In the genomic region with DNA sequence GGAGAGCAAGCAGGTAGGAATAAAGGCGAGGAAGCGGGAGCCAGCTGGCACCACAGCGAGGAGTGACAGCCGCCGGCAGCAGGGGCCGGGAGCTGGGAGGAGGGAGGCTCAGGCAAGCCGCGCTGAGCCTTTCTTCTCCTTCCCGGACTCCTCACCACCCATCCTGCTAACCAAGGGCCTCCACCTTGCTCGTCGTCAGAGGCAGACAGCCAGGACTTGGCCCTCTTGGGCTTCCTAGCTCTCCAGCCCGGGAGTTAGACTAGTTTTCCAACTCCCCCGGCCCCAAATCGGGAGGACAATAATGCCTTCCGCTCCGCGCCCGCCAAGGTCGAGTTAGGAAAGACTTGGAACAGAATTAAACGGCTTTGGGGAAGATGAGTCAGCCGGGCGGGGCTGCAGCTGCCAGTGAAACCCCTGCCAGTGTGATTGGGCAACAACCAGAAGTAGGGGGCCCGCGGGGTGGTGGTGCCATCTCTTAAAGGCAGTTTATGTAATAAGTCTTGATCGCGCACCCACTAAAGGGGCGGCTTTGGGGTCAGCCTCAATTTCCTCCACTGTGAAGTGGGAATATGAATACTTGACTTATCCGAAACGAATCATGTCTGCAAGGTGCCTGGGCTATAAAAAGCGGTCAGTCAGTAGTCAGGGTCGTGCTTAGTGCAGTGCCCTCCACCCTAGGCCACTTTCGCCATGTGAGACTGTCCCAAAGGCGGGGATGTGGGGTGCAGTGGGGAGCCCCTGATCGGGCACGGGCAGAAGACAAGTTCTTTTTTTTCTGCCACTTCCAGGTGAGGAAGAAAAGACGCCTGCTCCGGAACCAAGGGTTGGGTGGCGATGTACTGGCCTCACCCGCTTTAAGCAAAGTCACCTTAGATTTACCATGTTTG, we compare ENCODE assay signal across 8 cellular contexts. TPM values are rescaled to one million over a fixed set of nuclear protein-coding genes. Genes with fewer than 3 reads are reported as not detected.
A peak's percentile ranks its signal among the peaks of the same experiment; 100 is the strongest.
DNase-seq lines count a peak whose midpoint lies in the region; ATAC-seq and TF ChIP-seq lines count a peak whose summit lies in the region.

No MANE protein-coding gene starts in this region.

- BruUV-seq in mammary epithelial cell (replicated peaks; lab: Mats Ljungman, UMichigan): no TSS peak

- no peak for ATAC-seq in GM19467 (IDR thresholded peaks at IDR 0.05; ENCODE audit: unreplicated experiment)
- no peak for ATAC-seq in GM21737 (IDR thresholded peaks at IDR 0.05; ENCODE audit: unreplicated experiment)

- TF ChIP-seq POLR2A in spleen (IDR thresholded peaks at IDR 0.05): no peak

- 15% methylated on average over 29 of the region's 39 CpGs for WGBS in mammary epithelial cell (ENCODE audit: low coverage, missing lambda C conversion rate)
- WGBS in spleen, 5 donors: 8 to 36% (median 14%) methylated on average over 24 to 39 of the region's 39 CpGs

- no peaks in the 10 kb centered on the region for H4K20me1 ChIP-seq in mammary epithelial cell (ENCODE audit: insufficient read depth, low read length)

- TF ChIP-seq CTCF in AG04450 (IDR thresholded peaks at IDR 0.05; ENCODE audit: low read depth, low read length): no peak
- TF ChIP-seq CTCF in mammary epithelial cell (conservative IDR thresholded peaks at IDR 0.05 in 1 of 2, IDR thresholded peaks at IDR 0.05 in 1 of 2; ENCODE audit: extremely low read depth in 1 of 2, insufficient read depth in 1 of 2, low read depth in 1 of 2, low read length in 2 of 2): no peak
- TF ChIP-seq CTCF in spleen (IDR thresholded peaks at IDR 0.05 in 8 of 11, conservative IDR thresholded peaks at IDR 0.05 in 3 of 11): no peak

- H3K9me3 ChIP-seq in AG04450 (ENCODE audit: control insufficient read depth, insufficient read depth, low read length) (no peaks in the 10 kb centered on the region), mammary epithelial cell (replicated peaks; ENCODE audit: insufficient read depth, low read length) (no peaks in the 10 kb centered on the region), spleen (no peaks in the 10 kb centered on the region)

- in situ Hi-C loops in mammary epithelial cell (cut with MboI; ENCODE audit: low sequenced_read_pairs in 2 of 2): no loop called here

- H2AFZ ChIP-seq in mammary epithelial cell (ENCODE audit: low read depth, low read length): peak overlapping the region; percentile 82

- H3K4me1 ChIP-seq in mammary epithelial cell (ENCODE audit: insufficient read depth, low read length) (peaks cover 22% of the 10 kb centered on the region), spleen (peaks cover 0 to 27% (median 12%) of the 10 kb centered on the region in 6 donors)

- CTCF ChIA-PET in AG04450 (lab: Charles Lee) (interaction anchor here (0.5 to 1.5 kb wide), 3 partner anchors 17 to 128 kb away, joined by 3 to 6 read pairs (median 3); no protein-coding TSS in a partner anchor), mammary epithelial cell (lab: Charles Lee; ENCODE audit: low non-redundant PET) (no interaction called here)

- dilution Hi-C loops in mammary epithelial cell (cut with HindIII; ENCODE audit: low sequenced_read_pairs): no loop called here

- intact Hi-C loops in mammary epithelial cell (cut with micrococcal nuclease) (loop anchor here (2.0 kb wide), 1 partner anchor 42 kb away; no protein-coding TSS in a partner anchor), spleen (cut with DNase I; ENCODE audit: low total_unique reads) (no loop called here)

- DNase-seq in AG04450 (ENCODE audit: low read depth, low spot score): no peak
- peak; percentile 47 for DNase-seq in HCEC 1CT
- DNase-seq in RKO (ENCODE audit: low spot score): peak; percentile 81
- peak; percentile 72 for DNase-seq in mammary epithelial cell
- DNase-seq in islet precursor cell: peak; percentile 61
- DNase-seq in spleen: peak; percentile 82

- H3K9ac ChIP-seq in mammary epithelial cell (ENCODE audit: insufficient read depth, low read length): peak overlapping the region; percentile 38

- no peaks in the 10 kb centered on the region for H3K79me2 ChIP-seq in mammary epithelial cell (ENCODE audit: insufficient read depth, low read length)

- peak overlapping the region; percentile 87 for H3K4me2 ChIP-seq in mammary epithelial cell (ENCODE audit: insufficient read depth, low read depth, low read length)

- H3K27ac ChIP-seq in AG04450 (ENCODE audit: low read depth, low read length) (peak overlapping the region; percentile 57), mammary epithelial cell (ENCODE audit: insufficient read depth, low read depth, low read length) (peak overlapping the region; percentile 60), spleen (peak overlapping the region in 6 of 8 donors; percentile 54 to 81 (median 70))

- POLR2A ChIA-PET in AG04450 (lab: Yijun Ruan, JAX): interaction anchor here (0.5 to 1.0 kb wide), 2 partner anchors 18 to 22 kb away, joined by 3 read pairs; a partner anchor contains a TSS

- peak overlapping the region; percentile 48 for H3K4me3 ChIP-seq in AG04450 (ENCODE audit: low read depth, low read length)
- peak overlapping the region; percentile 38 to 49 (median 46) for H3K4me3 ChIP-seq in mammary epithelial cell (replicated peaks in 1 of 3; ENCODE audit: insufficient read depth in 1 of 3, low read depth in 2 of 3, low read length in 3 of 3)
- peak overlapping the region in 7 of 8 donors; percentile 25 to 69 (median 42) for H3K4me3 ChIP-seq in spleen

- H3K27me3 ChIP-seq in AG04450 (ENCODE audit: control insufficient read depth, insufficient read depth, low read length) (no peaks in the 10 kb centered on the region), mammary epithelial cell (ENCODE audit: insufficient read depth, low read length) (peaks cover 3% of the 10 kb centered on the region), spleen (replicated peaks in 1 of 7) (peaks cover 0 to 31% (median 5%) of the 10 kb centered on the region in 7 donors)

- no peaks in the 10 kb centered on the region for H3K36me3 ChIP-seq in mammary epithelial cell (ENCODE audit: insufficient read depth, low read length)
- H3K36me3 ChIP-seq in spleen: no peaks in the 10 kb centered on the region

RNA-seq across cellular contexts. Expression of a gene that starts 6.7 kb away (rescaled TPM):
- polyA plus RNA-seq in AG04450 (2011; rRNA removed) (87.4 and 113 TPM in 2 replicates), mammary epithelial cell (140 TPM), spleen (10 to 100 TPM; 49.7 to 67.7 (median 60.1) TPM)
- 54.8 and 65.2 TPM in 2 replicates for polyA minus RNA-seq in AG04450 (2011; rRNA and poly(A)+ RNA removed)
- total RNA-seq in mammary epithelial cell (10 to 100 TPM; 71.7 to 74.6 TPM), spleen (10 to 100 TPM; 41.9 to 54.9 (median 46.9) TPM)
- 82.7 TPM for polyA minus RNA-seq in mammary epithelial cell

RNA-seq across cellular contexts. Expression of a gene that starts 18.2 kb away (rescaled TPM):
- 0.26 and 0.31 TPM in 2 replicates for polyA plus RNA-seq in AG04450 (2011; rRNA removed)
- polyA minus RNA-seq in AG04450 (2011; rRNA and poly(A)+ RNA removed): 0.23 TPM in 1 of 2 replicates, not detected in the other
- 1 to 10 TPM; 1.0 to 1.2 TPM for total RNA-seq in mammary epithelial cell
- 0.23 TPM for polyA plus RNA-seq in mammary epithelial cell
- polyA minus RNA-seq in mammary epithelial cell: not detected
- 1 to 10 TPM in 1 of 7 donors, under 1 TPM in 5, not detected in 1; 0.34 to 1.0 (median 0.80) TPM for total RNA-seq in spleen
- polyA plus RNA-seq in spleen: 1 to 10 TPM in 1 of 3 donors, under 1 TPM in 2; 0.70 to 1.4 (median 0.86) TPM

RNA-seq across cellular contexts. Expression of a gene that starts 18.4 kb away (rescaled TPM):
- polyA plus RNA-seq in AG04450 (2011; rRNA removed) (21.3 and 25.3 TPM in 2 replicates), mammary epithelial cell (43.5 TPM), spleen (1 to 10 TPM; 5.6 to 7.6 (median 7.0) TPM)
- 28.5 and 29.5 TPM in 2 replicates for polyA minus RNA-seq in AG04450 (2011; rRNA and poly(A)+ RNA removed)
- total RNA-seq in mammary epithelial cell (10 to 100 TPM; 19.7 to 66.0 TPM), spleen (10 to 100 TPM; 42.9 to 77.5 (median 71.7) TPM)
- 116 TPM for polyA minus RNA-seq in mammary epithelial cell
